ENCODE assay signal across 10 cellular contexts in the genomic region with DNA sequence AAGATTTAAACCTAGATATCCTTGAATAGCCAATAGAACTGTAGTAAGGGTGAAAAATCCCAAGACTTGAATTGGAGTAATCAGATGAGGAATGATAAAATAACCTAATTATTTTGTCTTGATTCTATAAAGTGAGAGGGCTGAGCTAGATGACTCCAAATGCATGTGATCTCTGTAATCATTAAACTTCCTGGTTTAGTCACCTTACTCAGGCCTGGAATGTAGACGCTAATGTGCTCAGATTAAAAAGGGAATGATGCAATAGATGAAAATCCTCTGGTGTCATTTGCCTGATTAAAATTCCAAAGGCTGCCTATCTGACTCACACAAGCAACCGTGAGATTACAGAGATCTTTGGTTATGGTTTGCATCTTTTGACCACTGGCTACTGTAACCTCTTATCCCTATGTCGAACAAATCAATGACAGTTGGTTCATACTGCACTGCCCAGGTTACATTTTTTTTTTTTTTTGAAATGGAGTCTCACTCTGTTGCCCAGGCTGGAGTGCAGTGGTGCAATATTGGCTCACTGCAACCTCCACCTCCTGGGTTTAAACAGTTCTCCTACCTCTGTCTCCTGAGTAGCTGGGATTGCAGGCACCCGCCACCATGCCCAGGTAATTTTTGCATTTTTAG. TPM values are rescaled to one million over a fixed set of nuclear protein-coding genes. Genes with fewer than 3 reads are reported as not detected.
A peak's percentile ranks its signal among the peaks of the same experiment; 100 is the strongest.
DNase-seq lines count a peak whose midpoint lies in the region; ATAC-seq and TF ChIP-seq lines count a peak whose summit lies in the region.
"Had no signal": no experiment of that assay in that cellular context is flagged by ENCODE, and none has a peak within 500 bp of the region (broad histone marks: within the 10 kb centered on the region; RNA-seq: fewer than 3 reads in every experiment).

No MANE protein-coding gene starts in this region.

- H3K27me3 Mint-ChIP-seq in activated CD4-positive, alpha-beta memory T cell treated with anti-CD3 and anti-CD28 coated beads for 36 hours, result no peaks in the 10 kb centered on the region
- H3K27me3 Mint-ChIP-seq: memory B cell had no signal

- no peaks in the 10 kb centered on the region for H3K9me2 ChIP-seq in PC-9 (ENCODE audit: insufficient read depth)

- H3K4me2 ChIP-seq in PC-9, result peak overlapping the region; percentile 52

- peak; percentile 94 for DNase-seq in EH (ENCODE audit: low read depth)
- DNase-seq in PC-9, result peak; percentile 40 to 99
- DNase-seq in epithelial cell of prostate (ENCODE audit: low read depth, low spot score), result peak; percentile 72
- DNase-seq in omental fat pad (ENCODE audit: low spot score), result no peak
- DNase-seq in activated CD4-positive, alpha-beta memory T cell treated with anti-CD3 and anti-CD28 coated beads for 36 hours, result no peak
- DNase-seq in nucleus accumbens (lab: John Stamatoyannopoulos, UW), result no peak
- DNase-seq in right cardiac atrium, result no peak
- DNase-seq: NCI-H1417 treated with DMSO at 0.1 percent for 48 hours had no signal

- TF ChIP-seq CTCF in PC-9 (conservative IDR thresholded peaks at IDR 0.05), result no peak
- no peak for TF ChIP-seq CTCF in omental fat pad (IDR thresholded peaks at IDR 0.05)

- H3K4me1 Mint-ChIP-seq in activated CD4-positive, alpha-beta memory T cell treated with anti-CD3 and anti-CD28 coated beads for 36 hours (ENCODE audit: low read depth), result peaks cover 49% of the 10 kb centered on the region

- H3F3A ChIP-seq in PC-9 (ENCODE audit: insufficient read depth, low read depth), result peaks cover 35% of the 10 kb centered on the region

- ATAC-seq in omental fat pad (ENCODE audit: low FRiP score) (peak; percentile 74), right cardiac atrium (no peak), GM21423 (IDR thresholded peaks at IDR 0.05; ENCODE audit: unreplicated experiment) (no peak)

- POLR2A ChIA-PET in PC-9 (lab: Charles Lee; ENCODE audit: unreplicated experiment), result interaction anchor here (0.5 to 1.1 kb wide), 3 partner anchors 15 to 173 kb away, joined by 4 to 6 read pairs (median 6); no protein-coding TSS in a partner anchor
- POLR2A ChIA-PET in activated CD4-positive, alpha-beta memory T cell treated with anti-CD3 and anti-CD28 coated beads for 36 hours (lab: Charles Lee), result no interaction called here

- 72% methylated on average over 4 of the region's 4 CpGs for WGBS in right cardiac atrium

- H3K27me3 ChIP-seq in PC-9 (ENCODE audit: insufficient read depth, low read depth) (no peaks in the 10 kb centered on the region), right cardiac atrium (ENCODE audit: control insufficient read depth, insufficient read depth) (no peaks in the 10 kb centered on the region)

- H3K4me1 ChIP-seq in PC-9 (replicated peaks; ENCODE audit: insufficient read depth) (peaks cover 43% of the 10 kb centered on the region), right cardiac atrium (ENCODE audit: control insufficient read depth, insufficient read depth, low read length) (no peaks in the 10 kb centered on the region)

- H3K79me2 ChIP-seq in PC-9 (ENCODE audit: low read depth), result 0 out of 2 replicates have a peak, but pooled peaks cover 3% of the 10 kb centered on the region

- peak overlapping the region; percentile 97 for H3K27ac ChIP-seq in PC-9
- peak overlapping the region; percentile 92 for H3K27ac ChIP-seq in epithelial cell of prostate
- H3K27ac ChIP-seq in right cardiac atrium (ENCODE audit: low read length), result no peak overlapping the region

- no peaks in the 10 kb centered on the region for H3K9me3 ChIP-seq in PC-9 (ENCODE audit: insufficient read depth, low read depth)
- H3K9me3 ChIP-seq in right cardiac atrium (ENCODE audit: control insufficient read depth, low read length), result no peaks in the 10 kb centered on the region

- H3K36me3 Mint-ChIP-seq in activated CD4-positive, alpha-beta memory T cell treated with anti-CD3 and anti-CD28 coated beads for 36 hours, result no peaks in the 10 kb centered on the region
- H3K36me3 Mint-ChIP-seq: memory B cell had no signal

- H4K20me1 ChIP-seq in PC-9 (ENCODE audit: insufficient read depth), result no peaks in the 10 kb centered on the region

- no peak overlapping the region for H3K4me3 Mint-ChIP-seq in activated CD4-positive, alpha-beta memory T cell treated with anti-CD3 and anti-CD28 coated beads for 36 hours
- H3K4me3 Mint-ChIP-seq: memory B cell had no signal

- H3K9me3 Mint-ChIP-seq in activated CD4-positive, alpha-beta memory T cell treated with anti-CD3 and anti-CD28 coated beads for 36 hours, result no peaks in the 10 kb centered on the region

- no peak overlapping the region for H3K27ac Mint-ChIP-seq in activated CD4-positive, alpha-beta memory T cell treated with anti-CD3 and anti-CD28 coated beads for 36 hours
- H3K27ac Mint-ChIP-seq: memory B cell had no signal

- no peak overlapping the region for H2AFZ ChIP-seq in PC-9

- CTCF ChIA-PET in PC-9 (lab: Charles Lee), result interaction anchor here (1.0 kb wide), 1 partner anchor 189 kb away, joined by 3 read pairs; no protein-coding TSS in a partner anchor
- CTCF ChIA-PET in activated CD4-positive, alpha-beta memory T cell treated with anti-CD3 and anti-CD28 coated beads for 36 hours (lab: Charles Lee), result no interaction called here

- intact Hi-C loops in PC-9 (cut with micrococcal nuclease; ENCODE audit: unreplicated experiment), result loop anchor here (2.0 kb wide), 1 partner anchor 16 kb away; no protein-coding TSS in a partner anchor
- intact Hi-C loops in activated CD4-positive, alpha-beta memory T cell treated with anti-CD3 and anti-CD28 coated beads for 36 hours (cut with micrococcal nuclease), result no loop called here
- intact Hi-C loops in right cardiac atrium (cut with DNase I), result no loop called here

- H3K4me3 ChIP-seq in PC-9 (no peak overlapping the region), right cardiac atrium (ENCODE audit: low read length) (no peak overlapping the region)

- H3K36me3 ChIP-seq in PC-9 (ENCODE audit: low read depth), result peaks cover 14% of the 10 kb centered on the region; the same call in 1 of the 2 replicates

- BruUV-seq in PC-9 (replicated peaks; lab: Mats Ljungman, UMichigan), result no TSS peak

RNA-seq across cellular contexts. Expression of a gene that starts 2.9 kb away (rescaled TPM):
- total RNA-seq in PC-9 (2021) (173 and 178 TPM in 2 replicates), omental fat pad (under 1 TPM in 2 of 4 donors, not detected in 2; 0.13 to 0.46 TPM), right cardiac atrium (under 1 TPM in 2 of 4 donors, not detected in 2; 0.15 to 0.42 TPM)
- total RNA-seq in activated CD4-positive, alpha-beta memory T cell treated with anti-CD3 and anti-CD28 coated beads for 36 hours, result 1 to 10 TPM in 1 of 2 experiments, under 1 TPM in 1; 0.67 to 1.1 TPM
- 0.05 TPM for polyA plus RNA-seq in right cardiac atrium

RNA-seq across cellular contexts. Expression of a gene that starts 37.2 kb away (rescaled TPM):
- total RNA-seq in PC-9 (2021) (49.9 and 55.7 TPM in 2 replicates), omental fat pad (10 to 100 TPM; 13.7 to 50.6 (median 22.0) TPM), right cardiac atrium (10 to 100 TPM; 29.9 to 38.0 (median 33.5) TPM)
- 10 to 100 TPM; 45.0 to 47.6 TPM for total RNA-seq in activated CD4-positive, alpha-beta memory T cell treated with anti-CD3 and anti-CD28 coated beads for 36 hours
- polyA plus RNA-seq in right cardiac atrium, result 53.5 TPM

Comparison
In these comparisons a context has a peak if more than half of its experiments do, and no peak if none do; other contexts are left out.
1. DNase-seq: peak in EH (single experiment), PC-9 (2 of 2) and epithelial cell of prostate (single experiment); none in omental fat pad (single experiment), activated CD4-positive, alpha-beta memory T cell treated with anti-CD3 and anti-CD28 coated beads for 36 hours (single experiment), nucleus accumbens (0 of 56) and right cardiac atrium (0 of 3).
2. RNA of a gene that starts 2.9 kb away (total RNA-seq): 173 to 178 TPM in PC-9; 0.67 to 1.1 TPM in activated CD4-positive, alpha-beta memory T cell treated with anti-CD3 and anti-CD28 coated beads for 36 hours, 0.13 to 0.46 TPM in omental fat pad and 0.15 to 0.42 TPM in right cardiac atrium; every median in the first group is over 10 times any median in the second.